25 cellular contexts compared by ENCODE assay signal in the genomic region with DNA sequence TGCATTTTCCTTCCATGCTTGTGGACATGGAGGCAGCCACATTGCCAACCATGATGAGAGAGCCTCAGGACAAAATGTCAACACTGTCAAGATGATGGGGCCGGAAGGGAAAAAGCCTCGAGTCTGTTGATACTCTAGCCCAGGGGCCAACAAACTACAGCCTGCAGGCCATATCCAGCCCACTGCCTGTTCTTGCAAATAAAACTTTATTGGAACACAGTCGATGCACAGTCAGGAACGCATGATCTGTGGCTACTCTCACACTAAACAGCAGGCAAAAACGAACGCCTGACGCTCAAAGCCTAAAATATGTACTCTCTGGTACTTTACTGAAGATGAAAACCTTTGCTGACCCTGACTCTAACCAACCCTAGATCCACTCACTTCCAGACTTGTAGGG.
DNase-seq lines count a peak whose midpoint lies in the region; ATAC-seq, FAIRE-seq and TF ChIP-seq lines count a peak whose summit lies in the region.
"Had no signal": no experiment of that assay in that cellular context is flagged by ENCODE, and none has a peak within 500 bp of the region (broad histone marks: within the 10 kb centered on the region; RNA-seq: fewer than 3 reads in every experiment).

No MANE protein-coding gene starts in this region.

- H3K9me3 ChIP-seq in HepG2 (ENCODE audit: low read length) (no peaks in the 10 kb centered on the region), right lobe of liver (no peaks in the 10 kb centered on the region), GM12878 (replicated peaks; ENCODE audit: control insufficient read depth, insufficient read depth, low read length) (no peaks in the 10 kb centered on the region), kidney (ENCODE audit: control insufficient read depth in 1 of 2, low read length in 2 of 2) (no peaks in the 10 kb centered on the region), thyroid gland (no peaks in the 10 kb centered on the region)
- H3K9me3 ChIP-seq: BE2C, BLaER1 had no signal

- no peak overlapping the region for H3K4me3 ChIP-seq in HepG2 (replicated peaks in 1 of 3; ENCODE audit: insufficient read depth in 1 of 3, low read depth in 2 of 3, low read length in 3 of 3)
- no peak overlapping the region for H3K4me3 ChIP-seq in right lobe of liver
- no peak overlapping the region for H3K4me3 ChIP-seq in GM12878
- H3K4me3 ChIP-seq in kidney (ENCODE audit: low read length in 2 of 2), result no peak overlapping the region
- no peak overlapping the region for H3K4me3 ChIP-seq in thyroid gland (replicated peaks in 1 of 3)
- H3K4me3 ChIP-seq: BLaER1 had no signal

- in situ Hi-C loops in HepG2 (cut with HindIII; ENCODE audit: extremely low pct_ligation_motif_present, low pct_unique_long_range_greater_than_20kb), result no loop called here
- in situ Hi-C loops in GM12878 (cut with MboI), result no loop called here

- H3K4me1 ChIP-seq in HepG2 (ENCODE audit: insufficient read depth, low read length) (no peaks in the 10 kb centered on the region), right lobe of liver (no peaks in the 10 kb centered on the region), GM12878 (ENCODE audit: control insufficient read depth, insufficient read depth, low read length) (no peaks in the 10 kb centered on the region), kidney (ENCODE audit: control insufficient read depth in 1 of 2, insufficient read depth in 1 of 2, low read depth in 1 of 2, low read length in 2 of 2) (no peaks in the 10 kb centered on the region), thyroid gland (no peaks in the 10 kb centered on the region)
- H3K4me1 ChIP-seq: BE2C had no signal

- H3K27me3 ChIP-seq in HepG2 (ENCODE audit: control insufficient read depth in 1 of 2, insufficient read depth in 2 of 2, low read length in 2 of 2) (peaks cover 11 to 30% of the 10 kb centered on the region in 2 experiments; a peak in 4 of 5 replicates), right lobe of liver (no peaks in the 10 kb centered on the region), GM12878 (replicated peaks in 1 of 2; ENCODE audit: control insufficient read depth in 2 of 2, insufficient read depth in 2 of 2, low read length in 1 of 2) (peaks cover 0 to 2% of the 10 kb centered on the region in 2 experiments; a peak in 2 of 4 replicates), thyroid gland (no peaks in the 10 kb centered on the region)
- H3K27me3 ChIP-seq: BE2C, BLaER1 had no signal

- FAIRE-seq in HepG2 (lab: Jason Lieb, UNC) (no peak), GM12878 (lab: Jason Lieb, UNC) (no peak), kidney (lab: Jason Lieb, UNC) (no peak)
- FAIRE-seq: A204.1, GM12892, GM18507 had no signal

- H4K20me1 ChIP-seq in HepG2 (ENCODE audit: insufficient read depth, low read length) (no peaks in the 10 kb centered on the region), GM12878 (ENCODE audit: control insufficient read depth, insufficient read depth) (no peaks in the 10 kb centered on the region)
- H4K20me1 ChIP-seq: BLaER1 had no signal

- H3K4me2 ChIP-seq in HepG2 (ENCODE audit: low read depth, low read length) (no peak overlapping the region), GM12878 (ENCODE audit: control insufficient read depth, insufficient read depth) (no peak overlapping the region)
- H3K4me2 ChIP-seq: BLaER1 had no signal

- SMC1A ChIA-PET in GM12878 (lab: Charles Lee; ENCODE audit: uncharacterized antibody, unreplicated experiment), result no interaction called here

- no peak for ATAC-seq in HepG2
- no peak for ATAC-seq in right lobe of liver
- no peak for ATAC-seq in GM12878
- no peak for ATAC-seq in HG02678 (IDR thresholded peaks at IDR 0.05; ENCODE audit: unreplicated experiment)

- TF ChIP-seq POLR2A in HepG2 (IDR thresholded peaks at IDR 0.05; ENCODE audit: insufficient read depth in 1 of 2, low read depth in 2 of 2, low read length in 2 of 2) (no peak), right lobe of liver (IDR thresholded peaks at IDR 0.05) (no peak), GM12878 (IDR thresholded peaks at IDR 0.05; ENCODE audit: low read depth, low read length) (no peak), thyroid gland (IDR thresholded peaks at IDR 0.05) (no peak)

- BruUV-seq in HepG2 (replicated peaks; lab: Mats Ljungman, UMichigan), result no TSS peak
- BruUV-seq in GM12878 (replicated peaks; lab: Mats Ljungman, UMichigan), result no TSS peak

- intact Hi-C loops in HepG2 (cut with micrococcal nuclease; ENCODE audit: unreplicated experiment) (no loop called here), right lobe of liver (cut with DNase I) (no loop called here), GM12878 (cut with micrococcal nuclease; ENCODE audit: unreplicated experiment) (no loop called here), kidney (cut with DNase I) (no loop called here), thyroid gland (cut with DNase I) (no loop called here)

- no peak overlapping the region for H2AFZ ChIP-seq in HepG2 (ENCODE audit: low read length)
- no peak overlapping the region for H2AFZ ChIP-seq in GM12878 (ENCODE audit: control insufficient read depth, low read depth, low read length)

- 32% methylated on average over 7 of the region's 7 CpGs for WGBS in HepG2 (ENCODE audit: low lambda C conversion rate)
- 60% methylated on average over 6 of the region's 7 CpGs for WGBS in right lobe of liver (ENCODE audit: insufficient coverage, low coverage, low lambda C conversion rate, missing lambda C conversion rate)
- 50% methylated on average over 7 of the region's 7 CpGs for WGBS in GM12878 (ENCODE audit: insufficient coverage, insufficient replicate concordance, low lambda C conversion rate, missing lambda C conversion rate)
- WGBS in thyroid gland, 2 donors, result 93 to 95% methylated on average over 7 of the region's 7 CpGs

- H3K27ac ChIP-seq in HepG2 (ENCODE audit: extremely low read length, insufficient read depth, low read length), result no peak overlapping the region
- no peak overlapping the region for H3K27ac ChIP-seq in right lobe of liver
- H3K27ac ChIP-seq in GM12878 (ENCODE audit: control insufficient read depth, insufficient read depth), result no peak overlapping the region
- no peak overlapping the region for H3K27ac ChIP-seq in kidney (ENCODE audit: low read depth in 2 of 2, low read length in 2 of 2)
- no peak overlapping the region for H3K27ac ChIP-seq in thyroid gland
- H3K27ac ChIP-seq: BLaER1 had no signal

- H3K79me2 ChIP-seq in HepG2 (ENCODE audit: insufficient read depth, low read length) (no peaks in the 10 kb centered on the region), GM12878 (ENCODE audit: control insufficient read depth, insufficient read depth, low read length) (no peaks in the 10 kb centered on the region)

- TF ChIP-seq EP300 in HepG2 (IDR thresholded peaks at IDR 0.05; ENCODE audit: low read depth in 2 of 2, low read length in 2 of 2) (no peak), HepG2 (CRISPR knock-in tag; IDR thresholded peaks at IDR 0.05; ENCODE audit: borderline replicate concordance) (no peak), GM12878 (IDR thresholded peaks at IDR 0.05; ENCODE audit: borderline replicate concordance in 1 of 2, control insufficient read depth in 1 of 2, low read depth in 2 of 2, low read length in 2 of 2) (no peak)

- no peak for DNase-seq in HepG2 (ENCODE audit: low spot score)
- DNase-seq in right lobe of liver, result no peak
- DNase-seq in GM12878 (ENCODE audit: low read depth, low spot score), result no peak
- peak; percentile 14 for DNase-seq in kidney
- no peak for DNase-seq in thyroid gland
- DNase-seq: 8988T; ACHN; BE2C; C1 segment of cervical spinal cord; CD4-positive, alpha-beta memory T cell; CD4-positive, CD25-positive, alpha-beta regulatory T cell; CD8-positive, alpha-beta memory T cell; COR-L47; DMS 273 treated with DMSO at 0.1 percent for 48 hours; DMS153; DMS53; DMS79; DND-41; EL; GDM1 had no signal

- POLR2A ChIA-PET in HepG2 (lab: Yijun Ruan, JAX) (no interaction called here), GM12878 (lab: Charles Lee) (no interaction called here)

- RAD21 ChIA-PET in GM12878 (lab: Charles Lee; ENCODE audit: unreplicated experiment), result no interaction called here

- TF ChIP-seq CTCF in HepG2 (CRISPR knock-in tag; IDR thresholded peaks at IDR 0.05), result no peak
- no peak for TF ChIP-seq CTCF in right lobe of liver (IDR thresholded peaks at IDR 0.05)
- no peak for TF ChIP-seq CTCF in GM12878 (IDR thresholded peaks at IDR 0.05 in 2 of 3, conservative IDR thresholded peaks at IDR 0.05 in 1 of 3; ENCODE audit: control insufficient read depth in 2 of 3, extremely low read depth in 1 of 3, insufficient read depth in 1 of 3, low read depth in 3 of 3, low read length in 3 of 3)
- TF ChIP-seq CTCF in kidney (IDR thresholded peaks at IDR 0.05; ENCODE audit: borderline replicate concordance, extremely low read depth, insufficient read depth), result no peak
- no peak for TF ChIP-seq CTCF in thyroid gland (IDR thresholded peaks at IDR 0.05)

- H3K9ac ChIP-seq in HepG2 (ENCODE audit: insufficient read depth, low read depth, low read length) (no peak overlapping the region), GM12878 (ENCODE audit: control insufficient read depth, insufficient read depth, low read length) (no peak overlapping the region), kidney (ENCODE audit: low read length in 2 of 2) (no peak overlapping the region)
- H3K9ac ChIP-seq: BLaER1 had no signal

- TF ChIP-seq RAD21 in HepG2 (CRISPR knock-in tag; IDR thresholded peaks at IDR 0.05) (no peak), GM12878 (IDR thresholded peaks at IDR 0.05; ENCODE audit: insufficient read depth, low read depth, low read length) (no peak)

- CTCF ChIA-PET in HepG2 (lab: Yijun Ruan, JAX; ENCODE audit: low intra/inter-chr PET ratio, low total read pairs) (no interaction called here), GM12878 (lab: Yijun Ruan, JAX) (no interaction called here)

- H3K36me3 ChIP-seq in HepG2 (replicated peaks in 1 of 2; ENCODE audit: control insufficient read depth in 1 of 2, insufficient read depth in 2 of 2, low read length in 2 of 2), result no peaks in the 10 kb centered on the region
- no peaks in the 10 kb centered on the region for H3K36me3 ChIP-seq in right lobe of liver
- no peaks in the 10 kb centered on the region for H3K36me3 ChIP-seq in GM12878 (ENCODE audit: control insufficient read depth in 2 of 2, insufficient read depth in 2 of 2, low read length in 1 of 2)
- no peaks in the 10 kb centered on the region for H3K36me3 ChIP-seq in kidney (ENCODE audit: control insufficient read depth in 1 of 2, insufficient read depth in 2 of 2, low read length in 2 of 2)
- no peaks in the 10 kb centered on the region for H3K36me3 ChIP-seq in thyroid gland
- H3K36me3 ChIP-seq: BE2C, BLaER1 had no signal

TF ChIP-seq in HepG2, 621 proteins besides CTCF, POLR2A, EP300 and RAD21 (continues in another document):
- TF ChIP-seq ZNF460 (CRISPR knock-in tag; IDR thresholded peaks at IDR 0.05; ENCODE audit: borderline replicate concordance), result no peak
